ENCODE assay signal across 18 cellular contexts in genomic region chr14:81559385-81559784, GRCh38.
"Had no signal": no experiment of that assay in that cellular context is flagged by ENCODE, and none has a peak within 500 bp of the region (broad histone marks: within the 10 kb centered on the region; RNA-seq: fewer than 3 reads in every experiment).

No MANE protein-coding gene starts in this region.

- H2AFZ ChIP-seq: hepatocyte had no signal

- DNase-seq: effector memory CD8-positive, alpha-beta T cell; erythroblast; foreskin melanocyte; head of caudate nucleus; left colon; left ventricle myocardium superior; mesenchymal stem cell; naive B cell; psoas muscle; retina; right lobe of liver; stimulated activated CD4-positive, alpha-beta T cell treated with anti-CD3 and anti-CD28 coated beads, Interleukin-4, amount 100 ng/mL, for 24 hours; testis; upper lobe of right lung had no signal

- H3K36me3 ChIP-seq: right lobe of liver, tibial nerve, upper lobe of right lung, vagina had no signal

- H3K9me3 ChIP-seq: psoas muscle, right lobe of liver, testis, upper lobe of right lung, vagina had no signal

- H3K4me2 ChIP-seq: hepatocyte had no signal

- H3K27me3 ChIP-seq: hepatocyte, right lobe of liver, testis, tibial nerve, upper lobe of right lung, vagina had no signal

- H3K4me1 ChIP-seq: psoas muscle, right lobe of liver, testis, tibial nerve, upper lobe of right lung, vagina had no signal

- H3K79me2 ChIP-seq: hepatocyte had no signal

- H3K4me3 ChIP-seq: hepatocyte, lung, psoas muscle, right lobe of liver, testis, tibial nerve, upper lobe of right lung, vagina had no signal

- H3K27ac ChIP-seq: hepatocyte, psoas muscle, right lobe of liver, testis, tibial nerve, upper lobe of right lung, vagina had no signal
